ENCODE assay signal across 19 cellular contexts in genomic region chr11:10670099-10670498, GRCh38. TPM values are rescaled to one million over a fixed set of nuclear protein-coding genes. Genes with fewer than 3 reads are reported as not detected.
DNase-seq lines count a peak whose midpoint lies in the region; ATAC-seq and TF ChIP-seq lines count a peak whose summit lies in the region.
"Had no signal": no experiment of that assay in that cellular context is flagged by ENCODE, and none has a peak within 500 bp of the region (broad histone marks: within the 10 kb centered on the region; RNA-seq: fewer than 3 reads in every experiment).

No MANE protein-coding gene starts in this region.

- TF ChIP-seq POLR2A in stomach (IDR thresholded peaks at IDR 0.05): no peak

- H3K9me3 ChIP-seq in Panc1 (ENCODE audit: control insufficient read depth, insufficient read depth, low read depth, low read length) (no peaks in the 10 kb centered on the region), stomach (no peaks in the 10 kb centered on the region)
- H3K9me3 ChIP-seq: Peyer's patch had no signal

- H3K27me3 ChIP-seq in Panc1 (ENCODE audit: control insufficient read depth, insufficient read depth, low read length) (peaks cover 6% of the 10 kb centered on the region), stomach (no peaks in the 10 kb centered on the region)
- H3K27me3 ChIP-seq: Peyer's patch had no signal

- no peak overlapping the region for H3K4me3 ChIP-seq in Panc1 (ENCODE audit: low read depth in 2 of 2, low read length in 2 of 2)
- no peak overlapping the region for H3K4me3 ChIP-seq in stomach
- H3K4me3 ChIP-seq: GM23338, Peyer's patch had no signal

- no peak for TF ChIP-seq EP300 in stomach (IDR thresholded peaks at IDR 0.05)

- intact Hi-C loops in Panc1 (cut with micrococcal nuclease; ENCODE audit: unreplicated experiment) (no loop called here), left colon (cut with DNase I, micrococcal nuclease) (no loop called here), stomach (cut with DNase I; ENCODE audit: low total_unique reads) (no loop called here)

- ATAC-seq in Panc1 (no peak), left colon (peak; percentile 26), GM21528 (IDR thresholded peaks at IDR 0.05; ENCODE audit: low FRiP score, unreplicated experiment) (no peak)
- ATAC-seq: CD8-positive, alpha-beta T cell; GM23338 had no signal

- WGBS in stomach, 5 donors: 43 to 52% (median 45%) methylated on average over 4 of the region's 4 CpGs

- H3K4me1 ChIP-seq in Panc1 (ENCODE audit: control insufficient read depth, insufficient read depth, low read length): peaks cover 27% of the 10 kb centered on the region
- peaks cover 8 to 78% (median 49%) of the 10 kb centered on the region in 4 donors for H3K4me1 ChIP-seq in stomach

- TF ChIP-seq CTCF in Panc1 (IDR thresholded peaks at IDR 0.05) (no peak), stomach (IDR thresholded peaks at IDR 0.05) (no peak)

- CTCF ChIA-PET in Panc1 (lab: Charles Lee): no interaction called here

- H3K27ac ChIP-seq in Panc1 (ENCODE audit: low read length): peak overlapping the region; percentile 67
- H3K27ac ChIP-seq in stomach: peak overlapping the region in 3 of 5 donors; percentile 74 to 83 (median 81)

- BruUV-seq in Panc1 (replicated peaks; lab: Mats Ljungman, UMichigan): no TSS peak

- POLR2A ChIA-PET in Panc1 (lab: Charles Lee): interaction anchor here (0.6 kb wide), 1 partner anchor 452 kb away, joined by 6 read pairs; no protein-coding TSS in a partner anchor

- H3K36me3 ChIP-seq in Panc1 (ENCODE audit: control insufficient read depth, insufficient read depth, low read length): no peaks in the 10 kb centered on the region
- no peaks in the 10 kb centered on the region for H3K36me3 ChIP-seq in stomach
- H3K36me3 ChIP-seq: Peyer's patch had no signal

- in situ Hi-C loops in Panc1 (cut with HindIII; ENCODE audit: low pct_unique_long_range_greater_than_20kb, low sequenced_read_pairs): no loop called here

- DNase-seq in NCI-H1417 (lab: John Stamatoyannopoulos, UW) (peak; percentile 38 to 68 (median 63)), NCI-H1417 treated with DMSO at 0.1 percent for 48 hours (lab: John Stamatoyannopoulos, UW) (no peak), Panc1 (ENCODE audit: low read depth, low spot score) (no peak), left colon (no peak), stomach (no peak), iPS-NIHi7 (ENCODE audit: extremely low spot score) (no peak), GM19238 (ENCODE audit: insufficient read length, low spot score) (no peak)
- DNase-seq: activated CD4-positive, alpha-beta T cell treated with anti-CD3 and anti-CD28 coated beads, Interleukin-2, amount 50 U/mL, for 48 hours; activated T-cell treated with anti-CD3 and anti-CD28 coated beads, Interleukin-2, amount 50 U/mL, for 48 hours; CD8-positive, alpha-beta T cell; effector memory CD4-positive, alpha-beta T cell; KBM-7; left cardiac atrium; naive B cell; Peyer's patch; stimulated activated naive CD4-positive, alpha-beta T cell treated with Interleukin-2 at 50 U/mL for 16 hours had no signal

RNA-seq across cellular contexts. Expression of gene IRAG1, which starts 23.5 kb away (rescaled TPM):
- total RNA-seq in Panc1 (2021; ENCODE audit: unreplicated experiment) (0.21 TPM), left colon (10 to 100 TPM in 1 of 2 donors, 1 to 10 TPM in 1; 7.7 to 22.9 TPM), stomach (10 to 100 TPM; 24.6 to 60.7 (median 40.3) TPM)
- polyA plus RNA-seq in Panc1 (2012; ENCODE audit: insufficient read length): 0.31 TPM
- polyA plus RNA-seq in stomach: 10 to 100 TPM; 12.7 to 17.2 (median 17.1) TPM
- total RNA-seq: CD8-positive, alpha-beta T cell; NCI-H460 had no signal

Comparison
In these comparisons a context has a peak if more than half of its experiments do, and no peak if none do; other contexts are left out.
1. DNase-seq: peak in NCI-H1417 (3 of 3); none in NCI-H1417 treated with DMSO at 0.1 percent for 48 hours (single experiment), Panc1 (single experiment), left colon (0 of 2), stomach (single experiment), iPS-NIHi7 (single experiment) and GM19238 (single experiment).